ENCODE assay signal across 14 cellular contexts in the genomic region with DNA sequence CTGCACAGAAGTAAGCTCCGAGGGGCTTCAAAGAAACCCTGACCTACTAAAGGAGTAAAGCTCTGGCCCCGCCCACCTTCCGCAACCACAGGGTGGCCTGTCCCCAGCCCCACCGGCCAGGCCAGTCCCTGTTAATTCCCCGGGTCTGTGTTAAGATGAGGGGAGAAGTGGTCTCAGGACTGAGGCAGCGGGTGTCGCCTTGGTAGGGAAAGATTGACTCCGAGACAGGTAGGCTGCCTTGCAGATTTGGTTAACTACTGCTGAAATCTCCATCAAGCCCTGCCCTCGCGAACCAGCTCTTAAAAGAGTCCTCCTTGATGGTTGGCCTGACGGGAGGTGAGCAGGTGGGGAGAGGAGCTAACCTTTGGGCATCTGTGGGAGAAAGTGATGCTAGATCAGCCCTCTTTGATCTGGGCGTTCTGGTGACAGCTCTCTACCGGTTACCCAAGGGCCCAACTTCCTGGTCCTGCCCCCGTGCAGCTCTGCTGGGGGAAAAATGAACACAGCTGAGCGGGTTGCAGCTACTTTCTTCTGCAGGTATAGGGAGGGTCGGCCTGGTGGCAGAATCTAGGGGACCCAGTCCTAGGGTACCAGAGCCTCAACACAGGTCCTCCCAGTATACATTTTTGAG. TPM values are rescaled to one million over a fixed set of nuclear protein-coding genes. Genes with fewer than 3 reads are reported as not detected.
DNase-seq lines count a peak whose midpoint lies in the region; ATAC-seq and TF ChIP-seq lines count a peak whose summit lies in the region.
"Had no signal": no experiment of that assay in that cellular context is flagged by ENCODE, and none has a peak within 500 bp of the region (broad histone marks: within the 10 kb centered on the region; RNA-seq: fewer than 3 reads in every experiment).

No MANE protein-coding gene starts in this region.

- no peak overlapping the region for H2BK120ac ChIP-seq in neuronal stem cell (ENCODE audit: low read depth, low read length)

- DNase-seq in GM23338 (ENCODE audit: low spot score) = peak; percentile 68
- DNase-seq in RPMI8226 = peak; percentile 25
- no peak for DNase-seq in iPS DF 6.9 (ENCODE audit: low read depth, low spot score)
- DNase-seq in neuronal stem cell (ENCODE audit: low spot score) = no peak
- no peak for DNase-seq in activated T-cell treated with anti-CD3 and anti-CD28 coated beads, Interleukin-2, amount 50 U/mL, for 1 hour
- no peak for DNase-seq in Caco-2
- DNase-seq in SHP77 (lab: John Stamatoyannopoulos, UW) = no peak
- DNase-seq: activated CD8-positive, alpha-beta memory T cell treated with anti-CD3 and anti-CD28 coated beads, Interleukin-2, amount 50 U/mL, for 48 hours; activated naive CD4-positive, alpha-beta T cell treated with anti-CD3 and anti-CD28 coated beads, Interleukin-2, amount 10 ng/mL, durations not matched to agents 7 days and 5 days; AML-193; foreskin keratinocyte; mucosa of descending colon; SJCRH30 had no signal

- peaks cover 79% of the 10 kb centered on the region for H3K79me2 ChIP-seq in GM23338 (replicated peaks; ENCODE audit: insufficient read depth)

- no peak overlapping the region for H2AK5ac ChIP-seq in neuronal stem cell (ENCODE audit: low read depth, low read length)

- H2BK12ac ChIP-seq in neuronal stem cell (ENCODE audit: low read length) = no peak overlapping the region

- peaks cover 9% of the 10 kb centered on the region for H3K79me1 ChIP-seq in neuronal stem cell (ENCODE audit: low read depth, low read length)

- CTCF ChIA-PET in Caco-2 (lab: Charles Lee) = no interaction called here

- no peak overlapping the region for H2BK5ac ChIP-seq in neuronal stem cell (ENCODE audit: low read length)

- POLR2A ChIA-PET in Caco-2 (lab: Charles Lee) = no interaction called here

- H3K27me3 ChIP-seq in GM23338 (ENCODE audit: insufficient read depth) = peaks cover 15% of the 10 kb centered on the region
- no peaks in the 10 kb centered on the region for H3K27me3 ChIP-seq in iPS DF 6.9 (ENCODE audit: control insufficient read depth, insufficient read depth, low read length)
- H3K27me3 ChIP-seq in neuronal stem cell (ENCODE audit: control insufficient read depth in 3 of 3, insufficient read depth in 3 of 3, low read depth in 1 of 3, low read length in 3 of 3) = peaks cover 0 to 59% (median 7%) of the 10 kb centered on the region in 3 experiments
- no peaks in the 10 kb centered on the region; the same call in none of the 2 replicates for H3K27me3 ChIP-seq in Caco-2 (replicated peaks; ENCODE audit: control insufficient read depth, insufficient read depth, low read length)
- H3K27me3 ChIP-seq: SJCRH30 had no signal

- H3K9me3 ChIP-seq in iPS DF 6.9 (ENCODE audit: control insufficient read depth, insufficient read depth, low read length) (no peaks in the 10 kb centered on the region), neuronal stem cell (replicated peaks in 1 of 2; ENCODE audit: control insufficient read depth in 2 of 2, insufficient read depth in 1 of 2, low read depth in 1 of 2, low read length in 2 of 2) (no peaks in the 10 kb centered on the region), Caco-2 (no peaks in the 10 kb centered on the region)
- H3K9me3 ChIP-seq: mucosa of descending colon, SJCRH30 had no signal

- peaks cover 35% of the 10 kb centered on the region for H4K20me1 ChIP-seq in GM23338 (replicated peaks; ENCODE audit: insufficient read depth)

- H3K4me2 ChIP-seq in GM23338 (peak overlapping the region; percentile 97), neuronal stem cell (ENCODE audit: insufficient read depth, low read length, poor library complexity, severe bottlenecking) (peak overlapping the region; percentile 99)

- H3K27ac Mint-ChIP-seq in GM23338 (no peak overlapping the region), Caco-2 (ENCODE audit: unreplicated experiment) (no peak overlapping the region)
- H3K27ac Mint-ChIP-seq: activated naive CD4-positive, alpha-beta T cell treated with anti-CD3 and anti-CD28 coated beads, Interleukin-2, amount 10 ng/mL, durations not matched to agents 7 days and 5 days had no signal

- H3F3A ChIP-seq in GM23338 (replicated peaks; ENCODE audit: low read depth) = no peaks in the 10 kb centered on the region; the same call in 1 of the 2 replicates

- H4K8ac ChIP-seq in neuronal stem cell (ENCODE audit: low read depth, low read length) = no peak overlapping the region

- H3K14ac ChIP-seq in neuronal stem cell (ENCODE audit: low read length) = no peak overlapping the region

- H3K9ac ChIP-seq in neuronal stem cell (ENCODE audit: low read depth, low read length, poor library complexity) = no peak overlapping the region

- H3K9me2 ChIP-seq in GM23338 (ENCODE audit: insufficient read depth) = no peaks in the 10 kb centered on the region

- H3K4me1 ChIP-seq in GM23338 (ENCODE audit: insufficient read depth) = peaks cover 42% of the 10 kb centered on the region
- H3K4me1 ChIP-seq in iPS DF 6.9 (ENCODE audit: control insufficient read depth, insufficient read depth, low read length) = no peaks in the 10 kb centered on the region; the same call in 1 of the 2 replicates
- peaks cover 0 to 13% of the 10 kb centered on the region in 2 donors for H3K4me1 ChIP-seq in neuronal stem cell (ENCODE audit: control insufficient read depth in 2 of 2, insufficient read depth in 1 of 2, low read depth in 1 of 2, low read length in 2 of 2)
- no peaks in the 10 kb centered on the region for H3K4me1 ChIP-seq in Caco-2
- H3K4me1 ChIP-seq: foreskin keratinocyte, SJCRH30 had no signal

- TF ChIP-seq CTCF in GM23338 (conservative IDR thresholded peaks at IDR 0.05; ENCODE audit: low read depth in 2 of 2) (no peak), Caco-2 (IDR thresholded peaks at IDR 0.05; ENCODE audit: insufficient read depth in 1 of 2, low read depth in 1 of 2, low read length in 1 of 2, severe bottlenecking in 1 of 2, unreplicated experiment in 1 of 2) (no peak)

- peaks cover 41% of the 10 kb centered on the region for H3K4me1 Mint-ChIP-seq in GM23338
- no peaks in the 10 kb centered on the region for H3K4me1 Mint-ChIP-seq in Caco-2 (ENCODE audit: low read depth, unreplicated experiment)

- H3K36me3 Mint-ChIP-seq in GM23338 (ENCODE audit: low read depth) (peaks cover 23% of the 10 kb centered on the region), Caco-2 (ENCODE audit: insufficient read depth, unreplicated experiment) (no peaks in the 10 kb centered on the region)
- H3K36me3 Mint-ChIP-seq: activated naive CD4-positive, alpha-beta T cell treated with anti-CD3 and anti-CD28 coated beads, Interleukin-2, amount 10 ng/mL, durations not matched to agents 7 days and 5 days had no signal

- peak overlapping the region; percentile 99 for H3K4me3 ChIP-seq in GM23338
- peak overlapping the region; percentile 85; the same call in 1 of the 2 replicates for H3K4me3 ChIP-seq in iPS DF 6.9 (ENCODE audit: low read length)
- peak overlapping the region in 1 of 2 donors; percentile 91 for H3K4me3 ChIP-seq in neuronal stem cell (ENCODE audit: low read length in 2 of 2)
- no peak overlapping the region for H3K4me3 ChIP-seq in Caco-2 (ENCODE audit: low read depth, low read length)
- H3K4me3 ChIP-seq: mucosa of descending colon, SJCRH30 had no signal

- WGBS in iPS DF 6.9 (ENCODE audit: insufficient coverage, insufficient read length) = no CpG with 5 or more reads among the region's 16 CpGs
- whole genome bisulfite sequencing in neuronal stem cell (ENCODE audit: extremely low coverage in 2 of 2, insufficient read length in 2 of 2, insufficient replicate concordance in 1 of 2), 2 donors = no CpG with 5 or more reads among the region's 16 CpGs

- ATAC-seq in GM23338 = peak; percentile 2
- ATAC-seq in GM21367 (IDR thresholded peaks at IDR 0.05; ENCODE audit: unreplicated experiment) = no peak
- ATAC-seq: foreskin keratinocyte, mucosa of descending colon had no signal

- peak overlapping the region; percentile 96 for H3K4me3 Mint-ChIP-seq in GM23338
- no peak overlapping the region for H3K4me3 Mint-ChIP-seq in Caco-2 (ENCODE audit: unreplicated experiment)
- H3K4me3 Mint-ChIP-seq: activated naive CD4-positive, alpha-beta T cell treated with anti-CD3 and anti-CD28 coated beads, Interleukin-2, amount 10 ng/mL, durations not matched to agents 7 days and 5 days had no signal

- no peaks in the 10 kb centered on the region for H3K9me3 Mint-ChIP-seq in GM23338
- H3K9me3 Mint-ChIP-seq in Caco-2 (ENCODE audit: unreplicated experiment) = no peaks in the 10 kb centered on the region
- H3K9me3 Mint-ChIP-seq: activated naive CD4-positive, alpha-beta T cell treated with anti-CD3 and anti-CD28 coated beads, Interleukin-2, amount 10 ng/mL, durations not matched to agents 7 days and 5 days had no signal

- intact Hi-C loops in Caco-2 (cut with micrococcal nuclease; ENCODE audit: unreplicated experiment) = no loop called here

- H3K27me3 Mint-ChIP-seq in GM23338 (ENCODE audit: insufficient read depth, low read depth, poor library complexity) (peaks cover 26% of the 10 kb centered on the region), Caco-2 (ENCODE audit: insufficient read depth, unreplicated experiment) (peaks cover 21% of the 10 kb centered on the region)

- no peak overlapping the region for H2AFZ ChIP-seq in GM23338
- no peak overlapping the region for H2AFZ ChIP-seq in neuronal stem cell (ENCODE audit: low read length)

- H4K91ac ChIP-seq in neuronal stem cell (ENCODE audit: low read depth, low read length, poor library complexity) = no peak overlapping the region

- no peak overlapping the region for H2BK15ac ChIP-seq in neuronal stem cell (ENCODE audit: low read length)

- H3K4ac ChIP-seq in neuronal stem cell (ENCODE audit: low read length) = no peak overlapping the region

- BruUV-seq in Caco-2 (replicated peaks; lab: Mats Ljungman, UMichigan) = no TSS peak

- H3K36me3 ChIP-seq in GM23338 (ENCODE audit: insufficient read depth) (peaks cover 7% of the 10 kb centered on the region; the same call in 1 of the 2 replicates), iPS DF 6.9 (ENCODE audit: control insufficient read depth, insufficient read depth, low read length) (peaks cover 10% of the 10 kb centered on the region; the same call in 1 of the 2 replicates), neuronal stem cell (replicated peaks in 1 of 2; ENCODE audit: control insufficient read depth in 2 of 2, insufficient read depth in 2 of 2, low read length in 2 of 2) (peaks cover 0 to 2% of the 10 kb centered on the region in 2 donors), Caco-2 (ENCODE audit: control insufficient read depth, insufficient read depth, low read length) (no peaks in the 10 kb centered on the region)
- H3K36me3 ChIP-seq: SJCRH30 had no signal

- H3K27ac ChIP-seq in GM23338 (ENCODE audit: low read depth) = no peak overlapping the region
- no peak overlapping the region for H3K27ac ChIP-seq in iPS DF 6.9 (ENCODE audit: low read length)
- H3K27ac ChIP-seq in neuronal stem cell (replicated peaks; ENCODE audit: low read length) = no peak overlapping the region
- H3K27ac ChIP-seq: foreskin keratinocyte, SJCRH30 had no signal

- no peak overlapping the region for H3K18ac ChIP-seq in neuronal stem cell (ENCODE audit: low read length)

- peak overlapping the region; percentile 37 for H3K23ac ChIP-seq in neuronal stem cell (ENCODE audit: low read depth, low read length, poor library complexity)

RNA-seq across cellular contexts. Expression of gene SHISA9, which starts 2.8 kb away (rescaled TPM):
- total RNA-seq in GM23338 (2014; rRNA removed; shearing (Covaris generic)) = 40.4 and 45.6 TPM in 2 replicates
- polyA plus RNA-seq in GM23338 (2016; fragmentation: Nextera tagmentation; extraction: Ambion mirVana) = 7.5 and 10.4 TPM in 2 replicates
- polyA plus RNA-seq in neuronal stem cell (2013, experiment 1 of 2) = 5.9 TPM
- polyA plus RNA-seq in neuronal stem cell (2013, experiment 2 of 2) = 5.8 TPM
- 0.29 and 0.60 TPM in 2 replicates for total RNA-seq in Caco-2 (2022)
- total RNA-seq: SJCRH30 had no signal

Comparison
In these comparisons a context has a peak if more than half of its experiments do, and no peak if none do; other contexts are left out.
1. DNase-seq: peak in GM23338 (single experiment) and RPMI8226 (single experiment); none in iPS DF 6.9 (single experiment), neuronal stem cell (single experiment), activated T-cell treated with anti-CD3 and anti-CD28 coated beads, Interleukin-2, amount 50 U/mL, for 1 hour (single experiment), Caco-2 (0 of 2) and SHP77 (0 of 2).
2. RNA of gene SHISA9, which starts 2.8 kb away (total RNA-seq): 40.4 to 45.6 TPM in GM23338; 0.29 to 0.60 TPM in Caco-2; every median in the first group is over 10 times any median in the second.